ENCODE assay signal across 8 cellular contexts in genomic region chr12:31324845-31325523, GRCh38. TPM values are rescaled to one million over a fixed set of nuclear protein-coding genes. Genes with fewer than 3 reads are reported as not detected.
DNase-seq lines count a peak whose midpoint lies in the region; ATAC-seq lines count a peak whose summit lies in the region.

No MANE protein-coding gene starts in this region.

- no peaks in the 10 kb centered on the region for H3K9me3 Mint-ChIP-seq in naive B cell
- no peaks in the 10 kb centered on the region for H3K9me3 Mint-ChIP-seq in stimulated activated memory B cell treated with anti-CD40 and anti-IgM and Interleukin-4, amounts not matched to agents 10 μg/mL and 1 μg/mL and 100 μg/mL, for 72 hours

- peaks cover 0 to 6% of the 10 kb centered on the region in 2 donors for H3K36me3 Mint-ChIP-seq in naive B cell
- peaks cover 2% of the 10 kb centered on the region for H3K36me3 Mint-ChIP-seq in stimulated activated memory B cell treated with anti-CD40 and anti-IgM and Interleukin-4, amounts not matched to agents 10 μg/mL and 1 μg/mL and 100 μg/mL, for 72 hours

- H3K27ac Mint-ChIP-seq in naive B cell = peak overlapping the region; percentile 88 to 98 (median 95)
- H3K27ac Mint-ChIP-seq in stimulated activated memory B cell treated with anti-CD40 and anti-IgM and Interleukin-4, amounts not matched to agents 10 μg/mL and 1 μg/mL and 100 μg/mL, for 72 hours = peak overlapping the region; percentile 92

- peak overlapping the region; percentile 85 to 99 (median 96) for H3K4me3 Mint-ChIP-seq in naive B cell
- peak overlapping the region; percentile 99 for H3K4me3 Mint-ChIP-seq in stimulated activated memory B cell treated with anti-CD40 and anti-IgM and Interleukin-4, amounts not matched to agents 10 μg/mL and 1 μg/mL and 100 μg/mL, for 72 hours

- peaks cover 20 to 49% (median 40%) of the 10 kb centered on the region in 3 donors for H3K4me1 Mint-ChIP-seq in naive B cell
- H3K4me1 Mint-ChIP-seq in stimulated activated memory B cell treated with anti-CD40 and anti-IgM and Interleukin-4, amounts not matched to agents 10 μg/mL and 1 μg/mL and 100 μg/mL, for 72 hours = peaks cover 37% of the 10 kb centered on the region

- DNase-seq in Daoy (ENCODE audit: low read depth) (peak; percentile 62), NCI-H774 (lab: John Stamatoyannopoulos, UW) (peak; percentile 60), activated T-cell treated with anti-CD3 and anti-CD28 coated beads for 48 hours (ENCODE audit: low read depth) (peak; percentile 32), naive B cell (peak; percentile 45)

- no peaks in the 10 kb centered on the region for H3K27me3 Mint-ChIP-seq in naive B cell
- no peaks in the 10 kb centered on the region for H3K27me3 Mint-ChIP-seq in stimulated activated memory B cell treated with anti-CD40 and anti-IgM and Interleukin-4, amounts not matched to agents 10 μg/mL and 1 μg/mL and 100 μg/mL, for 72 hours

- ATAC-seq in HG02610 (IDR thresholded peaks at IDR 0.05; ENCODE audit: unreplicated experiment) = peak; percentile 2
- peak; percentile 28 for ATAC-seq in esophagus mucosa
- no peak for ATAC-seq in naive B cell (ENCODE audit: low read depth in 2 of 2)
- ATAC-seq in stimulated activated memory B cell treated with anti-CD40 and anti-IgM and Interleukin-4, amounts not matched to agents 10 μg/mL and 1 μg/mL and 100 μg/mL, for 72 hours = peak; percentile 7
- no peak for ATAC-seq in GM21360 (IDR thresholded peaks at IDR 0.05; ENCODE audit: unreplicated experiment)

RNA-seq across cellular contexts. Expression of gene SINHCAF, which starts 1.0 kb away (rescaled TPM):
- total RNA-seq in Daoy (2014; rRNA removed; shearing (Covaris generic)) = 155 and 191 TPM in 2 replicates
- 46.6 TPM for total RNA-seq in esophagus mucosa
- 10 to 100 TPM; 65.6 to 89.8 (median 83.6) TPM for polyA plus RNA-seq in naive B cell (ENCODE audit: low read depth in 6 of 6)

Comparison
In these comparisons a context has a peak if more than half of its experiments do, and no peak if none do; other contexts are left out.
1. ATAC-seq: peak in HG02610 (single experiment), esophagus mucosa (single experiment) and stimulated activated memory B cell treated with anti-CD40 and anti-IgM and Interleukin-4, amounts not matched to agents 10 μg/mL and 1 μg/mL and 100 μg/mL, for 72 hours (single experiment); none in naive B cell (0 of 2) and GM21360 (single experiment).
2. Peak in every context shown above with its lines, with median percentiles within 50 percentile points of each other: DNase-seq.